ENCODE assay signal across 17 cellular contexts in genomic region chr7:94420321-94420720, GRCh38.
"Had no signal": no experiment of that assay in that cellular context is flagged by ENCODE, and none has a peak within 500 bp of the region (broad histone marks: within the 10 kb centered on the region; RNA-seq: fewer than 3 reads in every experiment).

No MANE protein-coding gene starts in this region.

- H3K9me3 Mint-ChIP-seq: activated naive CD4-positive, alpha-beta T cell treated with anti-CD3 and anti-CD28 coated beads for 36 hours; naive B cell; stimulated activated effector memory CD8-positive, alpha-beta T cell treated with anti-CD3 and anti-CD28 coated beads, Interleukin-12 subunit alpha, Interleukin-12 subunit beta, amount 100 ng/mL, for 72 hours had no signal

- H3K36me3 ChIP-seq: neutrophil had no signal

- H3K9me3 ChIP-seq: body of pancreas, esophagus muscularis mucosa, lower lobe of right lung, neutrophil, upper lobe of left lung had no signal

- H3K4me1 Mint-ChIP-seq: naive B cell; stimulated activated effector memory CD8-positive, alpha-beta T cell treated with anti-CD3 and anti-CD28 coated beads, Interleukin-12 subunit alpha, Interleukin-12 subunit beta, amount 100 ng/mL, for 72 hours had no signal

- DNase-seq: activated CD4-positive, alpha-beta T cell treated with anti-CD3 and anti-CD28 coated beads for 4 hours; activated CD8-positive, alpha-beta memory T cell treated with anti-CD3 and anti-CD28 coated beads, Interleukin-2, amount 50 U/mL, for 48 hours; activated CD8-positive, alpha-beta T cell treated with anti-CD3 and anti-CD28 coated beads, Interleukin-2, amount 10 ng/mL, durations not matched to agents 7 days and 5 days; activated naive CD4-positive, alpha-beta T cell treated with anti-CD3 and anti-CD28 coated beads for 36 hours; body of pancreas; cerebellar nuclear complex; lower lobe of right lung; naive B cell; right cardiac atrium; small intestine; T-helper 1 cell; upper lobe of left lung had no signal

- H3K4me3 Mint-ChIP-seq: activated CD8-positive, alpha-beta T cell treated with anti-CD3 and anti-CD28 coated beads, Interleukin-2, amount 10 ng/mL, durations not matched to agents 7 days and 5 days; activated naive CD4-positive, alpha-beta T cell treated with anti-CD3 and anti-CD28 coated beads for 36 hours; naive B cell; stimulated activated effector memory CD8-positive, alpha-beta T cell treated with anti-CD3 and anti-CD28 coated beads, Interleukin-12 subunit alpha, Interleukin-12 subunit beta, amount 100 ng/mL, for 72 hours had no signal

- H3K27me3 ChIP-seq: body of pancreas, esophagus muscularis mucosa, neutrophil, upper lobe of left lung had no signal

- H3K27ac ChIP-seq: body of pancreas, lower lobe of right lung, neutrophil, upper lobe of left lung, VCaP had no signal

- ATAC-seq: activated CD8-positive, alpha-beta T cell treated with anti-CD3 and anti-CD28 coated beads, Interleukin-2, amount 10 ng/mL, durations not matched to agents 7 days and 5 days; body of pancreas; lower lobe of right lung; right cardiac atrium; stimulated activated effector memory CD8-positive, alpha-beta T cell treated with anti-CD3 and anti-CD28 coated beads, Interleukin-12 subunit alpha, Interleukin-12 subunit beta, amount 100 ng/mL, for 72 hours had no signal

- H3K27me3 Mint-ChIP-seq: progenitor cell of endocrine pancreas had no signal

- H3K4me3 ChIP-seq: body of pancreas, esophagus muscularis mucosa, lower lobe of right lung, upper lobe of left lung had no signal

- H3K36me3 Mint-ChIP-seq: naive B cell; stimulated activated effector memory CD8-positive, alpha-beta T cell treated with anti-CD3 and anti-CD28 coated beads, Interleukin-12 subunit alpha, Interleukin-12 subunit beta, amount 100 ng/mL, for 72 hours had no signal

- H3K27ac Mint-ChIP-seq: activated CD8-positive, alpha-beta T cell treated with anti-CD3 and anti-CD28 coated beads, Interleukin-2, amount 10 ng/mL, durations not matched to agents 7 days and 5 days; activated naive CD4-positive, alpha-beta T cell treated with anti-CD3 and anti-CD28 coated beads for 36 hours; progenitor cell of endocrine pancreas; stimulated activated effector memory CD8-positive, alpha-beta T cell treated with anti-CD3 and anti-CD28 coated beads, Interleukin-12 subunit alpha, Interleukin-12 subunit beta, amount 100 ng/mL, for 72 hours had no signal

- H3K4me1 ChIP-seq: body of pancreas, lower lobe of right lung, upper lobe of left lung had no signal

- FAIRE-seq: small intestine had no signal
